Comparison of ENCODE assay signal across 15 cellular contexts in genomic region chr2:64904405-64905329, GRCh38.
A peak's percentile ranks its signal among the peaks of the same experiment; 100 is the strongest.
DNase-seq lines count a peak whose midpoint lies in the region; ATAC-seq and TF ChIP-seq lines count a peak whose summit lies in the region.
"Had no signal": no experiment of that assay in that cellular context is flagged by ENCODE, and none has a peak within 500 bp of the region (broad histone marks: within the 10 kb centered on the region; RNA-seq: fewer than 3 reads in every experiment).

No MANE protein-coding gene starts in this region.

- no peaks in the 10 kb centered on the region for H3K79me1 ChIP-seq in H9 (ENCODE audit: insufficient read depth, low read depth, low read length, poor library complexity, severe bottlenecking)

- WGBS in H9 (ENCODE audit: extremely low coverage, insufficient read length, low lambda C conversion rate): no CpG with 5 or more reads among the region's 11 CpGs

- no peak overlapping the region for H2BK5ac ChIP-seq in H9 (ENCODE audit: insufficient read length, low read length)

- H2AK5ac ChIP-seq in H9 (ENCODE audit: insufficient read length, low read length): no peak overlapping the region

- H3K27ac Mint-ChIP-seq in dendritic cell treated with granulocyte-macrophage colony-stimulating factor and Interleukin-4, amounts not matched to agents 40 ng/mL and 50 ng/mL, for 4 days: peak overlapping the region; percentile 53
- H3K27ac Mint-ChIP-seq in T-helper 17 cell (no peak overlapping the region), H9 (no peak overlapping the region)
- H3K27ac Mint-ChIP-seq: activated CD4-positive, alpha-beta T cell treated with anti-CD3 and anti-CD28 coated beads for 36 hours; CD8-positive, alpha-beta T cell had no signal

- no peaks in the 10 kb centered on the region for H4K20me1 ChIP-seq in H9 (ENCODE audit: control insufficient read depth, insufficient read depth, insufficient read length)

- intact Hi-C loops in dendritic cell treated with granulocyte-macrophage colony-stimulating factor and Interleukin-4, amounts not matched to agents 40 ng/mL and 50 ng/mL, for 4 days (cut with micrococcal nuclease): no loop called here

- H3K9ac ChIP-seq in skeletal muscle tissue (ENCODE audit: low read depth in 1 of 3, low read length in 3 of 3): no peak overlapping the region
- H3K9ac ChIP-seq in H9 (ENCODE audit: extremely low read depth, insufficient read length, low read length): no peak overlapping the region
- H3K9ac ChIP-seq: SK-N-SH had no signal

- no peak overlapping the region for H2BK15ac ChIP-seq in H9 (ENCODE audit: low read depth, low read length)

- no peak overlapping the region for H3K56ac ChIP-seq in H9 (ENCODE audit: insufficient read length, low read depth, low read length)

- ATAC-seq in GM19463 (IDR thresholded peaks at IDR 0.05; ENCODE audit: unreplicated experiment) (peak; percentile 58), T-helper 17 cell (no peak), HG03159 (IDR thresholded peaks at IDR 0.05; ENCODE audit: unreplicated experiment) (no peak)
- ATAC-seq: activated CD4-positive, alpha-beta T cell treated with anti-CD3 and anti-CD28 coated beads for 36 hours; CD8-positive, alpha-beta T cell had no signal

- H3K4ac ChIP-seq in H9 (ENCODE audit: low read depth, low read length): no peak overlapping the region

- H2AFZ ChIP-seq in H9 (ENCODE audit: low read length): no peak overlapping the region

- DNase-seq in Kasumi-1 (lab: John Stamatoyannopoulos, UW): peak; percentile 53 to 61
- DNase-seq in T-helper 17 cell: no peak
- no peak for DNase-seq in activated CD4-positive, alpha-beta T cell treated with anti-CD3 and anti-CD28 coated beads for 4 hours
- no peak for DNase-seq in H9
- DNase-seq: activated CD4-positive, alpha-beta T cell treated with anti-CD3 and anti-CD28 coated beads for 36 hours; brain microvascular endothelial cell; CD8-positive, alpha-beta T cell; heart left ventricle; NCI-H510A; SK-N-SH had no signal

- TF ChIP-seq CTCF in H9 (conservative IDR thresholded peaks at IDR 0.05): no peak

- no peak overlapping the region for H4K91ac ChIP-seq in H9 (ENCODE audit: insufficient read length, low read depth, low read length)

- H3K9me3 ChIP-seq in skeletal muscle tissue (ENCODE audit: control insufficient read depth in 3 of 3, low read length in 3 of 3): peaks cover 0 to 2% (median 0%) of the 10 kb centered on the region in 3 donors
- H3K9me3 ChIP-seq in T-helper 17 cell (ENCODE audit: control insufficient read depth, low read length, poor library complexity, severe bottlenecking): no peaks in the 10 kb centered on the region
- H3K9me3 ChIP-seq in H9 (ENCODE audit: control insufficient read depth, low read depth, low read length): no peaks in the 10 kb centered on the region
- H3K9me3 ChIP-seq: prostate gland, SK-N-SH had no signal

- H3K4me1 Mint-ChIP-seq in dendritic cell treated with granulocyte-macrophage colony-stimulating factor and Interleukin-4, amounts not matched to agents 40 ng/mL and 50 ng/mL, for 4 days (ENCODE audit: low read depth): peaks cover 47% of the 10 kb centered on the region
- H3K4me1 Mint-ChIP-seq in T-helper 17 cell (peaks cover 10% of the 10 kb centered on the region), H9 (peaks cover 12 to 23% of the 10 kb centered on the region in 2 experiments)
- H3K4me1 Mint-ChIP-seq: activated CD4-positive, alpha-beta T cell treated with anti-CD3 and anti-CD28 coated beads for 36 hours had no signal

- H3K4me2 ChIP-seq in H9 (ENCODE audit: insufficient read depth, insufficient read length, low read length): no peak overlapping the region
- H3K4me2 ChIP-seq: SK-N-SH had no signal

- H4K8ac ChIP-seq in H9 (replicated peaks; ENCODE audit: insufficient read length, low read depth, low read length): no peak overlapping the region

- H2BK12ac ChIP-seq in H9 (ENCODE audit: insufficient read length, low read depth, low read length): no peak overlapping the region

- H3K4me3 Mint-ChIP-seq in dendritic cell treated with granulocyte-macrophage colony-stimulating factor and Interleukin-4, amounts not matched to agents 40 ng/mL and 50 ng/mL, for 4 days: peak overlapping the region; percentile 11
- no peak overlapping the region for H3K4me3 Mint-ChIP-seq in T-helper 17 cell
- no peak overlapping the region for H3K4me3 Mint-ChIP-seq in H9
- H3K4me3 Mint-ChIP-seq: activated CD4-positive, alpha-beta T cell treated with anti-CD3 and anti-CD28 coated beads for 36 hours; CD8-positive, alpha-beta T cell had no signal

- H2BK20ac ChIP-seq in H9 (ENCODE audit: low read depth, low read length, poor library complexity, severe bottlenecking): no peak overlapping the region

- H3K36me3 ChIP-seq in skeletal muscle tissue (ENCODE audit: control insufficient read depth in 3 of 3, insufficient read depth in 3 of 3, low read length in 3 of 3): no peaks in the 10 kb centered on the region
- H3K36me3 ChIP-seq: brain microvascular endothelial cell, heart left ventricle, prostate gland had no signal

- no peak overlapping the region for H3K14ac ChIP-seq in H9 (ENCODE audit: insufficient read depth, low read length)

- H3K18ac ChIP-seq in H9 (ENCODE audit: insufficient read length, low read depth, low read length): no peak overlapping the region

- H3K4me1 ChIP-seq in skeletal muscle tissue (ENCODE audit: control insufficient read depth in 3 of 3, insufficient read depth in 3 of 3, low read length in 3 of 3) (peaks cover 6 to 16% (median 9%) of the 10 kb centered on the region in 3 donors), H9 (ENCODE audit: insufficient read depth, low read length) (no peaks in the 10 kb centered on the region; the same call in 1 of the 2 replicates)
- H3K4me1 ChIP-seq: prostate gland had no signal

- H3K23ac ChIP-seq in H9 (ENCODE audit: insufficient read length, low read depth, low read length): no peak overlapping the region

- H3K79me2 ChIP-seq in H9 (ENCODE audit: insufficient read depth, low read length): no peaks in the 10 kb centered on the region

- no peaks in the 10 kb centered on the region for H3K23me2 ChIP-seq in H9 (ENCODE audit: insufficient read length, low read depth, low read length, poor library complexity, severe bottlenecking)

- H3K36me3 Mint-ChIP-seq in dendritic cell treated with granulocyte-macrophage colony-stimulating factor and Interleukin-4, amounts not matched to agents 40 ng/mL and 50 ng/mL, for 4 days (ENCODE audit: low read depth): no peaks in the 10 kb centered on the region
- H3K36me3 Mint-ChIP-seq in T-helper 17 cell (ENCODE audit: low read depth) (no peaks in the 10 kb centered on the region), H9 (ENCODE audit: insufficient read depth in 1 of 3, low read depth in 3 of 3) (no peaks in the 10 kb centered on the region)
- H3K36me3 Mint-ChIP-seq: CD8-positive, alpha-beta T cell had no signal

- H3K27me3 Mint-ChIP-seq in dendritic cell treated with granulocyte-macrophage colony-stimulating factor and Interleukin-4, amounts not matched to agents 40 ng/mL and 50 ng/mL, for 4 days: no peaks in the 10 kb centered on the region
- H3K27me3 Mint-ChIP-seq in T-helper 17 cell: peaks cover 46% of the 10 kb centered on the region
- peaks cover 3% of the 10 kb centered on the region for H3K27me3 Mint-ChIP-seq in H9 (ENCODE audit: low read depth)

- H3K9me3 Mint-ChIP-seq in dendritic cell treated with granulocyte-macrophage colony-stimulating factor and Interleukin-4, amounts not matched to agents 40 ng/mL and 50 ng/mL, for 4 days: no peaks in the 10 kb centered on the region
- no peaks in the 10 kb centered on the region; a peak in 1 of 5 replicates for H3K9me3 Mint-ChIP-seq in H9
- H3K9me3 Mint-ChIP-seq: CD8-positive, alpha-beta T cell had no signal

- no peak overlapping the region for H4K5ac ChIP-seq in H9 (ENCODE audit: insufficient read length, low read depth, low read length)

- H3K4me3 ChIP-seq in skeletal muscle tissue (ENCODE audit: low read length in 3 of 3): no peak overlapping the region
- H3K4me3 ChIP-seq: heart left ventricle, prostate gland had no signal

- H3K27me3 ChIP-seq in skeletal muscle tissue (ENCODE audit: control insufficient read depth in 3 of 3, insufficient read depth in 3 of 3, low read length in 3 of 3): peaks cover 0 to 3% (median 0%) of the 10 kb centered on the region in 3 donors
- H3K27me3 ChIP-seq in H9 (ENCODE audit: insufficient read depth, low read length): no peaks in the 10 kb centered on the region
- H3K27me3 ChIP-seq: heart left ventricle had no signal

- H3K27ac ChIP-seq in skeletal muscle tissue (ENCODE audit: low read depth, low read length) (peak overlapping the region; percentile 22), H9 (ENCODE audit: insufficient read length, low read depth, low read length) (no peak overlapping the region)
- H3K27ac ChIP-seq: brain microvascular endothelial cell, prostate gland had no signal

- no peak overlapping the region for H3T11ph ChIP-seq in H9 (ENCODE audit: low read length)

- no peak overlapping the region for H2BK120ac ChIP-seq in H9 (ENCODE audit: low read depth, low read length, poor library complexity, severe bottlenecking)

Comparison
In these comparisons a context has a peak if more than half of its experiments do, and no peak if none do; other contexts are left out.
1. DNase-seq: peak in Kasumi-1 (2 of 2); none in T-helper 17 cell (0 of 3), activated CD4-positive, alpha-beta T cell treated with anti-CD3 and anti-CD28 coated beads for 4 hours (0 of 2) and H9 (single experiment).